1 cellular context compared by ENCODE assay signal in genomic region chr5:179759961-179760541, GRCh38.
TF ChIP-seq lines count a peak whose summit lies in the region.

No MANE protein-coding gene starts in this region.

TF ChIP-seq in HEK293, 187 proteins besides CTCF, POLR2A, EP300 and RAD21 (continued from another document and continues in another):
- no peak for TF ChIP-seq ZNF132 (tag by site-specific recombination; IDR thresholded peaks at IDR 0.05; ENCODE audit: borderline replicate concordance)
- TF ChIP-seq ZNF362 (tag by site-specific recombination; IDR thresholded peaks at IDR 0.05): no peak
- TF ChIP-seq ZNF707 (tag by site-specific recombination; IDR thresholded peaks at IDR 0.05): no peak
- TF ChIP-seq ZBTB11 (tag by site-specific recombination; conservative IDR thresholded peaks at IDR 0.05; ENCODE audit: low read depth): no peak
- TF ChIP-seq, protein P1, sequence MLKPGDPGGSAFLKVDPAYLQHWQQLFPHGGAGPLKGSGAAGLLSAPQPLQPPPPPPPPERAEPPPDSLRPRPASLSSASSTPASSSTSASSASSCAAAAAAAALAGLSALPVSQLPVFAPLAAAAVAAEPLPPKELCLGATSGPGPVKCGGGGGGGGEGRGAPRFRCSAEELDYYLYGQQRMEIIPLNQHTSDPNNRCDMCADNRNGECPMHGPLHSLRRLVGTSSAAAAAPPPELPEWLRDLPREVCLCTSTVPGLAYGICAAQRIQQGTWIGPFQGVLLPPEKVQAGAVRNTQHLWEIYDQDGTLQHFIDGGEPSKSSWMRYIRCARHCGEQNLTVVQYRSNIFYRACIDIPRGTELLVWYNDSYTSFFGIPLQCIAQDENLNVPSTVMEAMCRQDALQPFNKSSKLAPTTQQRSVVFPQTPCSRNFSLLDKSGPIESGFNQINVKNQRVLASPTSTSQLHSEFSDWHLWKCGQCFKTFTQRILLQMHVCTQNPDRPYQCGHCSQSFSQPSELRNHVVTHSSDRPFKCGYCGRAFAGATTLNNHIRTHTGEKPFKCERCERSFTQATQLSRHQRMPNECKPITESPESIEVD (tag by site-specific recombination; IDR thresholded peaks at IDR 0.05): no peak
- TF ChIP-seq ZNF654 (tag by site-specific recombination; IDR thresholded peaks at IDR 0.05; ENCODE audit: low read depth): no peak
- peak; percentile 75; the same call in 1 of the 2 replicates for TF ChIP-seq SP7 (tag by site-specific recombination; IDR thresholded peaks at IDR 0.05)
- no peak for TF ChIP-seq ZNF416 (tag by site-specific recombination; IDR thresholded peaks at IDR 0.05)
- TF ChIP-seq GLI4 (tag by site-specific recombination; IDR thresholded peaks at IDR 0.05): no peak
- TF ChIP-seq EGR2 (tag by site-specific recombination; IDR thresholded peaks at IDR 0.05; ENCODE audit: low read depth): peak; percentile 46; the same call in 1 of the 2 replicates
- TF ChIP-seq ZNF114 (tag by site-specific recombination; IDR thresholded peaks at IDR 0.05): no peak
- TF ChIP-seq KLF7 (tag by site-specific recombination; IDR thresholded peaks at IDR 0.05; ENCODE audit: borderline replicate concordance): no peak
- TF ChIP-seq ZNF76 (tag by site-specific recombination; IDR thresholded peaks at IDR 0.05; ENCODE audit: borderline replicate concordance, low read depth): no peak
- TF ChIP-seq ZNF623 (tag by site-specific recombination; IDR thresholded peaks at IDR 0.05): peak; percentile 45
- peak; percentile 66; the same call in 1 of the 2 replicates for TF ChIP-seq ZNF600 (tag by site-specific recombination; IDR thresholded peaks at IDR 0.05)
- no peak for TF ChIP-seq ZNF596 (tag by site-specific recombination; IDR thresholded peaks at IDR 0.05)
- no peak for TF ChIP-seq ZBTB20 (tag by site-specific recombination; IDR thresholded peaks at IDR 0.05)
- no peak for TF ChIP-seq ZNF658 (tag by site-specific recombination; IDR thresholded peaks at IDR 0.05)
- TF ChIP-seq, protein P2, sequence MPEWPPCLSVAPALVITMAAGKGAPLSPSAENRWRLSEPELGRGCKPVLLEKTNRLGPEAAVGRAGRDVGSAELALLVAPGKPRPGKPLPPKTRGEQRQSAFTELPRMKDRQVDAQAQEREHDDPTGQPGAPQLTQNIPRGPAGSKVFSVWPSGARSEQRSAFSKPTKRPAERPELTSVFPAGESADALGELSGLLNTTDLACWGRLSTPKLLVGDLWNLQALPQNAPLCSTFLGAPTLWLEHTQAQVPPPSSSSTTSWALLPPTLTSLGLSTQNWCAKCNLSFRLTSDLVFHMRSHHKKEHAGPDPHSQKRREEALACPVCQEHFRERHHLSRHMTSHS (tag by site-specific recombination; IDR thresholded peaks at IDR 0.05): no peak
- no peak for TF ChIP-seq WT1 (tag by site-specific recombination; IDR thresholded peaks at IDR 0.05)
- TF ChIP-seq KLF9 (tag by site-specific recombination; IDR thresholded peaks at IDR 0.05; ENCODE audit: low read depth): no peak
- no peak for TF ChIP-seq SP3 (tag by site-specific recombination; IDR thresholded peaks at IDR 0.05)
- peak; percentile 25; the same call in 1 of the 2 replicates for TF ChIP-seq ZNF335 (tag by site-specific recombination; conservative IDR thresholded peaks at IDR 0.05)
- TF ChIP-seq OVOL3 (tag by site-specific recombination; IDR thresholded peaks at IDR 0.05): no peak
- TF ChIP-seq ZNF140 (tag by site-specific recombination; IDR thresholded peaks at IDR 0.05): no peak
- TF ChIP-seq, protein P3, sequence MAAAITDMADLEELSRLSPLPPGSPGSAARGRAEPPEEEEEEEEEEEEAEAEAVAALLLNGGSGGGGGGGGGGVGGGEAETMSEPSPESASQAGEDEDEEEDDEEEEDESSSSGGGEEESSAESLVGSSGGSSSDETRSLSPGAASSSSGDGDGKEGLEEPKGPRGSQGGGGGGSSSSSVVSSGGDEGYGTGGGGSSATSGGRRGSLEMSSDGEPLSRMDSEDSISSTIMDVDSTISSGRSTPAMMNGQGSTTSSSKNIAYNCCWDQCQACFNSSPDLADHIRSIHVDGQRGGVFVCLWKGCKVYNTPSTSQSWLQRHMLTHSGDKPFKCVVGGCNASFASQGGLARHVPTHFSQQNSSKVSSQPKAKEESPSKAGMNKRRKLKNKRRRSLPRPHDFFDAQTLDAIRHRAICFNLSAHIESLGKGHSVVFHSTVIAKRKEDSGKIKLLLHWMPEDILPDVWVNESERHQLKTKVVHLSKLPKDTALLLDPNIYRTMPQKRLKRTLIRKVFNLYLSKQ (tag by site-specific recombination; IDR thresholded peaks at IDR 0.05; ENCODE audit: borderline replicate concordance): no peak
- TF ChIP-seq, protein P4, sequence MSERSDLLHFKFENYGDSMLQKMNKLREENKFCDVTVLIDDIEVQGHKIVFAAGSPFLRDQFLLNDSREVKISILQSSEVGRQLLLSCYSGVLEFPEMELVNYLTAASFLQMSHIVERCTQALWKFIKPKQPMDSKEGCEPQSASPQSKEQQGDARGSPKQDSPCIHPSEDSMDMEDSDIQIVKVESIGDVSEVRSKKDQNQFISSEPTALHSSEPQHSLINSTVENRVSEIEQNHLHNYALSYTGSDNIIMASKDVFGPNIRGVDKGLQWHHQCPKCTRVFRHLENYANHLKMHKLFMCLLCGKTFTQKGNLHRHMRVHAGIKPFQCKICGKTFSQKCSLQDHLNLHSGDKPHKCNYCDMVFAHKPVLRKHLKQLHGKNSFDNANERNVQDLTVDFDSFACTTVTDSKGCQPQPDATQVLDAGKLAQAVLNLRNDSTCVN (tag by site-specific recombination; optimal IDR thresholded peaks at IDR 0.05): no peak
- TF ChIP-seq ZNF473 (tag by site-specific recombination; IDR thresholded peaks at IDR 0.05): no peak
- no peak for TF ChIP-seq ZNF624 (tag by site-specific recombination; IDR thresholded peaks at IDR 0.05)
- TF ChIP-seq ZNF394 (tag by site-specific recombination; IDR thresholded peaks at IDR 0.05; ENCODE audit: borderline replicate concordance): peak; percentile 65; the same call in 1 of the 2 replicates
- TF ChIP-seq TSHZ1 (tag by site-specific recombination; IDR thresholded peaks at IDR 0.05; ENCODE audit: borderline replicate concordance): no peak; the same call in 1 of the 2 replicates
- TF ChIP-seq ZSCAN16 (tag by site-specific recombination; IDR thresholded peaks at IDR 0.05): no peak
- no peak for TF ChIP-seq ZSCAN30 (tag by site-specific recombination; IDR thresholded peaks at IDR 0.05)
- TF ChIP-seq ZNF214 (tag by site-specific recombination; IDR thresholded peaks at IDR 0.05; ENCODE audit: borderline replicate concordance): no peak
- TF ChIP-seq ZNF350 (tag by site-specific recombination; IDR thresholded peaks at IDR 0.05): no peak
- TF ChIP-seq, protein P5, sequence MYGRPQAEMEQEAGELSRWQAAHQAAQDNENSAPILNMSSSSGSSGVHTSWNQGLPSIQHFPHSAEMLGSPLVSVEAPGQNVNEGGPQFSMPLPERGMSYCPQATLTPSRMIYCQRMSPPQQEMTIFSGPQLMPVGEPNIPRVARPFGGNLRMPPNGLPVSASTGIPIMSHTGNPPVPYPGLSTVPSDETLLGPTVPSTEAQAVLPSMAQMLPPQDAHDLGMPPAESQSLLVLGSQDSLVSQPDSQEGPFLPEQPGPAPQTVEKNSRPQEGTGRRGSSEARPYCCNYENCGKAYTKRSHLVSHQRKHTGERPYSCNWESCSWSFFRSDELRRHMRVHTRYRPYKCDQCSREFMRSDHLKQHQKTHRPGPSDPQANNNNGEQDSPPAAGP (tag by site-specific recombination; IDR thresholded peaks at IDR 0.05): no peak
- TF ChIP-seq ZFP37 (tag by site-specific recombination; IDR thresholded peaks at IDR 0.05): peak; percentile 64
- TF ChIP-seq ZNF629 (tag by site-specific recombination; IDR thresholded peaks at IDR 0.05): no peak
- TF ChIP-seq ZBTB6 (tag by site-specific recombination; IDR thresholded peaks at IDR 0.05): no peak
- no peak for TF ChIP-seq ATF2 (tag by site-specific recombination; IDR thresholded peaks at IDR 0.05; ENCODE audit: low read depth)
- no peak for TF ChIP-seq ZNF223 (tag by site-specific recombination; IDR thresholded peaks at IDR 0.05)
- no peak for TF ChIP-seq KLF1 (tag by site-specific recombination; IDR thresholded peaks at IDR 0.05)
- TF ChIP-seq ZNF645 (tag by site-specific recombination; IDR thresholded peaks at IDR 0.05): no peak
- TF ChIP-seq ZNF239 (tag by site-specific recombination; IDR thresholded peaks at IDR 0.05): no peak
- no peak for TF ChIP-seq ZNF660 (tag by site-specific recombination; IDR thresholded peaks at IDR 0.05)
- no peak for TF ChIP-seq ZBTB48 (tag by site-specific recombination; IDR thresholded peaks at IDR 0.05)
- no peak for TF ChIP-seq ZBTB17 (tag by site-specific recombination; IDR thresholded peaks at IDR 0.05)
